Comparison of ENCODE assay signal across 25 cellular contexts in the genomic region with DNA sequence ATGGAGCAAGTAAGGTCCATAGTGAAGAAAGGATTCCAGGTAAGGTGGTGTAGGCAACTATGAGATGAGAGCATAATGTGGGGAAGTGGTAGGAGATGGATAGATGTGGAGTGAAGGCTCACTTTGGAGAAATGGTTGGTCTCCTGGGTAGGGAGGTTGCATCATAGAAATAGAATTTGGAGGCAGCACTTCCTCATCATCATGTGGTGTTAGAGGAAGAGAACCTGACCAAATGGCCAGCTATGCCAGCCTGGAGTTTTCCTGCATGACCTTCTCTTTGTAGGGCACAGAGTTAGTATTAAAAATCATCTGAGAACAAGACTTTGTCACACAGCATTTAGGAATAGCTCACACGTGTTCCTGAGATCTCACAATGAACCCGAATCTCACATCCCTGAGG.
"Had no signal": no experiment of that assay in that cellular context is flagged by ENCODE, and none has a peak within 500 bp of the region (broad histone marks: within the 10 kb centered on the region; RNA-seq: fewer than 3 reads in every experiment).

No MANE protein-coding gene starts in this region.

- H3K27me3 Mint-ChIP-seq: activated B cell treated with CpG ODN at 0.5 μM for 24 hours; activated CD4-positive, alpha-beta memory T cell treated with anti-CD3 and anti-CD28 coated beads, Interleukin-2, amount 10 ng/mL, durations not matched to agents 7 days and 5 days; activated CD4-positive, alpha-beta T cell treated with anti-CD3 and anti-CD28 coated beads, Interleukin-2, amount 10 ng/mL, durations not matched to agents 7 days and 5 days; activated naive CD4-positive, alpha-beta T cell treated with anti-CD3 and anti-CD28 coated beads, Interleukin-2, amount 10 ng/mL, durations not matched to agents 7 days and 5 days; activated naive CD8-positive, alpha-beta T cell treated with anti-CD3 and anti-CD28 coated beads for 36 hours had no signal

- H3K4me3 Mint-ChIP-seq: activated B cell treated with CpG ODN at 0.5 μM for 24 hours; activated CD4-positive, alpha-beta memory T cell treated with anti-CD3 and anti-CD28 coated beads, Interleukin-2, amount 10 ng/mL, durations not matched to agents 7 days and 5 days; activated CD4-positive, alpha-beta T cell treated with anti-CD3 and anti-CD28 coated beads, Interleukin-2, amount 10 ng/mL, durations not matched to agents 7 days and 5 days; activated naive CD4-positive, alpha-beta T cell treated with anti-CD3 and anti-CD28 coated beads, Interleukin-2, amount 10 ng/mL, durations not matched to agents 7 days and 5 days; activated naive CD8-positive, alpha-beta T cell treated with anti-CD3 and anti-CD28 coated beads for 36 hours; T-helper 1 cell treated with Interleukin-12 subunit alpha and Interleukin-12 subunit beta and Interleukin-4 antibody, amounts not matched to agents 30 μg/mL and 1 μg/mL, for 36 hours had no signal

- H3K4me1 Mint-ChIP-seq: activated B cell treated with CpG ODN at 0.5 μM for 24 hours; activated CD4-positive, alpha-beta memory T cell treated with anti-CD3 and anti-CD28 coated beads, Interleukin-2, amount 10 ng/mL, durations not matched to agents 7 days and 5 days; activated CD4-positive, alpha-beta T cell treated with anti-CD3 and anti-CD28 coated beads, Interleukin-2, amount 10 ng/mL, durations not matched to agents 7 days and 5 days; activated naive CD4-positive, alpha-beta T cell treated with anti-CD3 and anti-CD28 coated beads, Interleukin-2, amount 10 ng/mL, durations not matched to agents 7 days and 5 days; activated naive CD8-positive, alpha-beta T cell treated with anti-CD3 and anti-CD28 coated beads for 36 hours had no signal

- H3K9me3 Mint-ChIP-seq: activated B cell treated with CpG ODN at 0.5 μM for 24 hours; activated CD4-positive, alpha-beta T cell treated with anti-CD3 and anti-CD28 coated beads, Interleukin-2, amount 10 ng/mL, durations not matched to agents 7 days and 5 days; activated naive CD4-positive, alpha-beta T cell treated with anti-CD3 and anti-CD28 coated beads, Interleukin-2, amount 10 ng/mL, durations not matched to agents 7 days and 5 days; activated T-helper 2 cell treated with anti-CD3 and anti-CD28 coated beads, Interferon-gamma antibody, Interleukin-2, Interleukin-4, amounts not matched to agents 10 μg/mL and 5 μg/mL and 100 μg/mL, durations not matched to agents 14 hours and 24 hours and 36 hours; T-helper 1 cell treated with Interleukin-12 subunit alpha and Interleukin-12 subunit beta and Interleukin-4 antibody, amounts not matched to agents 30 μg/mL and 1 μg/mL, for 36 hours had no signal

- H3K27ac ChIP-seq: SJSA1 had no signal

- ATAC-seq: Panc1 had no signal

- H3K36me3 Mint-ChIP-seq: activated naive CD4-positive, alpha-beta T cell treated with anti-CD3 and anti-CD28 coated beads, Interleukin-2, amount 10 ng/mL, durations not matched to agents 7 days and 5 days; activated naive CD8-positive, alpha-beta T cell treated with anti-CD3 and anti-CD28 coated beads for 36 hours had no signal

- H3K36me3 ChIP-seq: SJSA1 had no signal

- H3K27me3 ChIP-seq: SJSA1 had no signal

- DNase-seq: activated B cell treated with CpG ODN at 0.5 μM for 24 hours; activated CD4-positive, alpha-beta memory T cell treated with anti-CD3 and anti-CD28 coated beads, Interleukin-2, amount 10 ng/mL, durations not matched to agents 7 days and 5 days; activated CD4-positive, alpha-beta T cell treated with anti-CD3 and anti-CD28 coated beads, Interleukin-2, amount 10 ng/mL, durations not matched to agents 7 days and 5 days; activated gamma-delta T cell treated with Interleukin-2 at 50 U/mL for 16 hours; activated naive CD4-positive, alpha-beta T cell treated with anti-CD3 and anti-CD28 coated beads, Interleukin-2, amount 10 ng/mL, durations not matched to agents 7 days and 5 days; activated naive CD8-positive, alpha-beta T cell treated with anti-CD3 and anti-CD28 coated beads for 36 hours; activated T-cell treated with anti-CD3 and anti-CD28 coated beads for 4 hours; activated T-cell treated with anti-CD3 and anti-CD28 coated beads, Interleukin-2, amount 50 U/mL, for 48 hours; cerebellar nuclear complex; NCI-H1092 treated with DMSO at 0.1 percent for 48 hours; NCI-H1417 treated with DMSO at 0.1 percent for 48 hours; NCI-H1694; NCI-H2029; NCI-H345; NCI-H510A; NCI-H526 treated with DMSO at 0.1 percent for 48 hours; NCI-H82; NK-92 treated with Interleukin-12 subunit alpha and Interleukin-12 subunit beta, amount 100 ng/mL, for 24 hours; OCI-M1; Right ventricle myocardium superior; RPMI8226 had no signal

- H3K4me3 ChIP-seq: SJSA1 had no signal

- H3K9me3 ChIP-seq: SJSA1 had no signal

- H3K27ac Mint-ChIP-seq: activated B cell treated with CpG ODN at 0.5 μM for 24 hours; activated CD4-positive, alpha-beta memory T cell treated with anti-CD3 and anti-CD28 coated beads, Interleukin-2, amount 10 ng/mL, durations not matched to agents 7 days and 5 days; activated CD4-positive, alpha-beta T cell treated with anti-CD3 and anti-CD28 coated beads, Interleukin-2, amount 10 ng/mL, durations not matched to agents 7 days and 5 days; activated naive CD4-positive, alpha-beta T cell treated with anti-CD3 and anti-CD28 coated beads, Interleukin-2, amount 10 ng/mL, durations not matched to agents 7 days and 5 days; activated naive CD8-positive, alpha-beta T cell treated with anti-CD3 and anti-CD28 coated beads for 36 hours; activated T-helper 2 cell treated with anti-CD3 and anti-CD28 coated beads, Interferon-gamma antibody, Interleukin-2, Interleukin-4, amounts not matched to agents 10 μg/mL and 5 μg/mL and 100 μg/mL, durations not matched to agents 14 hours and 24 hours and 36 hours; T-helper 1 cell treated with Interleukin-12 subunit alpha and Interleukin-12 subunit beta and Interleukin-4 antibody, amounts not matched to agents 30 μg/mL and 1 μg/mL, for 36 hours had no signal

- H3K4me1 ChIP-seq: SJSA1 had no signal
